ENCODE assay signal across 8 cellular contexts in genomic region chr9:124776952-124777645, GRCh38. TPM values are rescaled to one million over a fixed set of nuclear protein-coding genes. Genes with fewer than 3 reads are reported as not detected.
A peak's percentile ranks its signal among the peaks of the same experiment; 100 is the strongest.
DNase-seq lines count a peak whose midpoint lies in the region; ATAC-seq and TF ChIP-seq lines count a peak whose summit lies in the region.

OLFML2A (plus strand) TSS chr9:124777133; CDS start chr9:124777271, 138 bp downstream.

- H4K20me1 ChIP-seq in neural progenitor cell (ENCODE audit: low read depth): no peaks in the 10 kb centered on the region

- peaks cover 44% of the 10 kb centered on the region for H3K27me3 ChIP-seq in CD4-positive, alpha-beta T cell (ENCODE audit: control insufficient read depth, insufficient read depth, low read length)
- peaks cover 29% of the 10 kb centered on the region for H3K27me3 ChIP-seq in neural progenitor cell

- peak within 1 kb of the TSS; percentile 90 for H2AFZ ChIP-seq in neural progenitor cell (replicated peaks)

- H3K27me3 Mint-ChIP-seq in CD4-positive, alpha-beta T cell: peaks cover 50% of the 10 kb centered on the region
- H3K27me3 Mint-ChIP-seq in HFFc6 (ENCODE audit: insufficient read depth) (peaks cover 14% of the 10 kb centered on the region), neural progenitor cell (ENCODE audit: insufficient read depth, low read depth) (peaks cover 31% of the 10 kb centered on the region)
- H3K27me3 Mint-ChIP-seq in activated CD4-positive, alpha-beta T cell treated with anti-CD3 and anti-CD28 coated beads, Interleukin-2, amount 10 ng/mL, durations not matched to agents 7 days and 5 days: peaks cover 43% of the 10 kb centered on the region

- H3K4me1 ChIP-seq in neural progenitor cell: peaks cover 17% of the 10 kb centered on the region

- H3K27ac Mint-ChIP-seq in CD4-positive, alpha-beta T cell: no peak within 1 kb of the TSS
- no peak within 1 kb of the TSS for H3K27ac Mint-ChIP-seq in HFFc6
- no peak within 1 kb of the TSS for H3K27ac Mint-ChIP-seq in activated CD4-positive, alpha-beta T cell treated with anti-CD3 and anti-CD28 coated beads, Interleukin-2, amount 10 ng/mL, durations not matched to agents 7 days and 5 days
- peak within 1 kb of the TSS; percentile 91 for H3K27ac Mint-ChIP-seq in neural progenitor cell

- no peaks in the 10 kb centered on the region for H3K36me3 ChIP-seq in neural progenitor cell

- peak; percentile 34 for ATAC-seq in CD4-positive, alpha-beta T cell (ENCODE audit: poor library complexity)
- ATAC-seq in GM19452 (IDR thresholded peaks at IDR 0.05; ENCODE audit: unreplicated experiment) (no peak), HG03139 (IDR thresholded peaks at IDR 0.05; ENCODE audit: unreplicated experiment) (no peak)

- H3F3A ChIP-seq in neural progenitor cell (ENCODE audit: low read depth): peaks cover 31% of the 10 kb centered on the region

- H3K36me3 Mint-ChIP-seq in CD4-positive, alpha-beta T cell (ENCODE audit: low read depth): no peaks in the 10 kb centered on the region
- H3K36me3 Mint-ChIP-seq in HFFc6 (ENCODE audit: low read depth) (no peaks in the 10 kb centered on the region), neural progenitor cell (no peaks in the 10 kb centered on the region)
- H3K36me3 Mint-ChIP-seq in activated CD4-positive, alpha-beta T cell treated with anti-CD3 and anti-CD28 coated beads, Interleukin-2, amount 10 ng/mL, durations not matched to agents 7 days and 5 days (ENCODE audit: low read depth): no peaks in the 10 kb centered on the region

- intact Hi-C loops in CD4-positive, alpha-beta T cell (cut with DNase I, micrococcal nuclease): no loop called here

- H3K9ac ChIP-seq in neural progenitor cell: no peak within 1 kb of the TSS

- H3K4me2 ChIP-seq in neural progenitor cell: peak within 1 kb of the TSS; percentile 91

- POLR2A ChIA-PET in CD4-positive, alpha-beta T cell (lab: Charles Lee): no interaction called here
- POLR2A ChIA-PET in activated CD4-positive, alpha-beta T cell treated with anti-CD3 and anti-CD28 coated beads, Interleukin-2, amount 10 ng/mL, durations not matched to agents 7 days and 5 days (lab: Charles Lee): interaction anchor here (0.7 kb wide), 1 partner anchor 97 kb away, joined by 3 read pairs; no protein-coding TSS in a partner anchor

- H3K4me3 ChIP-seq in fibroblast of the aortic adventitia (ENCODE audit: low read depth, low read length): peak within 1 kb of the TSS; percentile 53
- H3K4me3 ChIP-seq in neural progenitor cell: peak within 1 kb of the TSS; percentile 63

- TF ChIP-seq CTCF in CD4-positive, alpha-beta T cell (IDR thresholded peaks at IDR 0.05): no peak
- peak; percentile 75 for TF ChIP-seq CTCF in HFFc6 (IDR thresholded peaks at IDR 0.05)
- TF ChIP-seq CTCF in fibroblast of the aortic adventitia (IDR thresholded peaks at IDR 0.05; ENCODE audit: insufficient read depth, low read length): no peak
- peak; percentile 75 for TF ChIP-seq CTCF in neural progenitor cell (IDR thresholded peaks at IDR 0.05)

- CTCF ChIA-PET in CD4-positive, alpha-beta T cell (lab: Charles Lee): interaction anchor here (9.2 kb wide), 1 partner anchor 77 kb away, joined by 106 read pairs; the partner anchor contains the start of gene WDR38
- CTCF ChIA-PET in activated CD4-positive, alpha-beta T cell treated with anti-CD3 and anti-CD28 coated beads, Interleukin-2, amount 10 ng/mL, durations not matched to agents 7 days and 5 days (lab: Charles Lee): interaction anchor here (0.7 to 10.2 kb wide), 3 partner anchors 10 to 911 kb away, joined by 3 to 173 read pairs (median 4); partner anchors contain the start of gene WDR38

- H3K9me3 Mint-ChIP-seq in CD4-positive, alpha-beta T cell: no peaks in the 10 kb centered on the region
- H3K9me3 Mint-ChIP-seq in HFFc6 (no peaks in the 10 kb centered on the region), neural progenitor cell (no peaks in the 10 kb centered on the region)
- no peaks in the 10 kb centered on the region for H3K9me3 Mint-ChIP-seq in activated CD4-positive, alpha-beta T cell treated with anti-CD3 and anti-CD28 coated beads, Interleukin-2, amount 10 ng/mL, durations not matched to agents 7 days and 5 days

- no peak within 1 kb of the TSS for H3K27ac ChIP-seq in CD4-positive, alpha-beta T cell (ENCODE audit: low read depth, low read length)
- H3K27ac ChIP-seq in neural progenitor cell: no peak within 1 kb of the TSS

- DNase-seq in CD4-positive, alpha-beta T cell: peak in 2 of 10 experiments; percentile 25 to 32
- DNase-seq in HFFc6: no peak
- DNase-seq in activated CD4-positive, alpha-beta T cell treated with anti-CD3 and anti-CD28 coated beads, Interleukin-2, amount 10 ng/mL, durations not matched to agents 7 days and 5 days: no peak
- no peak for DNase-seq in fibroblast of the aortic adventitia (ENCODE audit: low read depth)
- peak; percentile 78 for DNase-seq in neural progenitor cell (ENCODE audit: low spot score)
- no peak for DNase-seq in SIG-M5 (lab: John Stamatoyannopoulos, UW)

- no peaks in the 10 kb centered on the region for H3K9me3 ChIP-seq in CD4-positive, alpha-beta T cell (ENCODE audit: control insufficient read depth, low read length)
- no peaks in the 10 kb centered on the region for H3K9me3 ChIP-seq in neural progenitor cell (ENCODE audit: low read depth)

- peak within 1 kb of the TSS; percentile 62 for H3K4me3 Mint-ChIP-seq in CD4-positive, alpha-beta T cell
- H3K4me3 Mint-ChIP-seq in HFFc6 (peak within 1 kb of the TSS; percentile 84), neural progenitor cell (peak within 1 kb of the TSS; percentile 88)
- peak within 1 kb of the TSS; percentile 28 for H3K4me3 Mint-ChIP-seq in activated CD4-positive, alpha-beta T cell treated with anti-CD3 and anti-CD28 coated beads, Interleukin-2, amount 10 ng/mL, durations not matched to agents 7 days and 5 days

- peaks cover 19% of the 10 kb centered on the region for H3K4me1 Mint-ChIP-seq in CD4-positive, alpha-beta T cell (ENCODE audit: low read depth)
- H3K4me1 Mint-ChIP-seq in HFFc6 (ENCODE audit: low read depth) (peaks cover 33% of the 10 kb centered on the region), neural progenitor cell (peaks cover 42% of the 10 kb centered on the region)
- H3K4me1 Mint-ChIP-seq in activated CD4-positive, alpha-beta T cell treated with anti-CD3 and anti-CD28 coated beads, Interleukin-2, amount 10 ng/mL, durations not matched to agents 7 days and 5 days: peaks cover 28% of the 10 kb centered on the region

- no peaks in the 10 kb centered on the region for H3K79me2 ChIP-seq in neural progenitor cell (ENCODE audit: low read depth)

RNA-seq across cellular contexts. Expression of gene OLFML2A, which starts in this region (rescaled TPM):
- total RNA-seq in CD4-positive, alpha-beta T cell: not detected
- total RNA-seq in HFFc6 (2021; fragmentation: NEBNext Ultra II Directional; extraction: Animal tissue kit (Norgen Biotek cat#: 25700)): under 1 TPM; 0.30 to 0.88 (median 0.36) TPM
- total RNA-seq in activated CD4-positive, alpha-beta T cell treated with anti-CD3 and anti-CD28 coated beads, Interleukin-2, amount 10 ng/mL, durations not matched to agents 7 days and 5 days: not detected
- total RNA-seq in fibroblast of the aortic adventitia (ENCODE audit: low replicate concordance) (1.7 and 13.7 TPM in 2 replicates), neural progenitor cell (ENCODE audit: low replicate concordance) (3.1 and 9.0 TPM in 2 replicates)

Comparison
In these comparisons a context has a peak if more than half of its experiments do, and no peak if none do; other contexts are left out.
1. Peak in ATAC-seq in CD4-positive, alpha-beta T cell; RNA of the gene not detected or under 1 TPM.
2. H3K4me3 Mint-ChIP-seq: peak in every context shown above with its lines; median percentile 88 in neural progenitor cell; 84 in HFFc6; 62 in CD4-positive, alpha-beta T cell; 28 in activated CD4-positive, alpha-beta T cell treated with anti-CD3 and anti-CD28 coated beads, Interleukin-2, amount 10 ng/mL, durations not matched to agents 7 days and 5 days.
3. CTCF ChIP-seq: peak in HFFc6 (single experiment) and neural progenitor cell (single experiment); none in CD4-positive, alpha-beta T cell (single experiment) and fibroblast of the aortic adventitia (single experiment).